27 cellular contexts compared by ENCODE assay signal in the genomic region with DNA sequence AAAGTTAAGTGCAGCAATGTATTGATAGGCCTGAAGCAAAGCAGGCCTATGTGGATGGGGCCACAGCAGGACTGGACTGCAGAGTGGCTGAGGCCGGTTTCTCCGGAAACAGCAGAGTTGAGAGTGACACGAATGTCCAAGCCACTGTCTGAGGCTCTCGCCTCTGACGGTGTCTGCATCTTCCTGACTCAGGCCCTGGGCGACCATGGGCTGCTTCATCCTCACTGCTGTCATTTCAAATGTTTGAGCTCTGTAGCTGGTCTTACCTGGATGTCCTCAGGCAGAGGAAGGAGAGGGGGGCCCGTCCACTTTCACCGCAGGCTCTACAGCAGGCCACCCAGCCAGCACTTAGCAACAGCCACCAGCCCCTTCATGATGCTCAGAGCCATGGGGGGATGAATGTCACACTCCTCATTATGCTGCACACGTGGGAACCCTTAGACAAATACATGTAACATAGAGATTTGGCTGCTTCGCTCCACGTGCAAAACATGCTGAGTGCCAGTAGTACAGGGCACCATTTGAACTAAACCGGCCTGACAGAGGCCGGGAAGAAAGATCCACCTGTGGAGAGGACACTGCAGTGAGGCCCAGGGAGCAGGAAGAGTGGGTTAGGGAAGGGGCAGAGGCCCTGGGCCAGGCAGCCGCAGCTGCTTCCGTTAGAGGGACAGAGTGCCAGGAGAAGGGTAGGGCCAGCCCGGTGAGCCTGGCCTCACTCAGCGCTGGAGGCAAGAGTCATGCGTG. TPM values are rescaled to one million over a fixed set of nuclear protein-coding genes. Genes with fewer than 3 reads are reported as not detected.
"Had no signal": no experiment of that assay in that cellular context is flagged by ENCODE, and none has a peak within 500 bp of the region (broad histone marks: within the 10 kb centered on the region; RNA-seq: fewer than 3 reads in every experiment).

No MANE protein-coding gene starts in this region.

- ATAC-seq: activated CD8-positive, alpha-beta T cell treated with anti-CD3 and anti-CD28 coated beads, Interleukin-2, amount 10 ng/mL, durations not matched to agents 7 days and 5 days; left ventricle myocardium superior; pancreas; psoas muscle; SK-N-SH treated with all-trans-retinoic acid at 6 μM for 48 hours; T-cell had no signal

- H3K27ac Mint-ChIP-seq: activated CD8-positive, alpha-beta T cell treated with anti-CD3 and anti-CD28 coated beads, Interleukin-2, amount 10 ng/mL, durations not matched to agents 7 days and 5 days; activated naive CD4-positive, alpha-beta T cell treated with anti-CD3 and anti-CD28 coated beads, Interleukin-2, amount 50 U/mL, for 24 hours; memory B cell; naive thymus-derived CD4-positive, alpha-beta T cell; stimulated activated memory B cell treated with anti-CD40 and anti-IgM and Interleukin-4, amounts not matched to agents 10 μg/mL and 1 μg/mL and 100 μg/mL, for 72 hours; T-cell; T-helper 2 cell treated with Interferon-gamma antibody and Interleukin-4, amounts not matched to agents 5 μg/mL and 100 μg/mL, for 36 hours had no signal

- H3K36me3 ChIP-seq: esophagus muscularis mucosa, pancreas, WERI-Rb-1 had no signal

- DNase-seq: activated CD4-positive, alpha-beta T cell treated with anti-CD3 and anti-CD28 coated beads for 1 hour; activated CD4-positive, alpha-beta T cell treated with anti-CD3 and anti-CD28 coated beads, Interleukin-2, amount 50 U/mL, for 1 hour; activated CD8-positive, alpha-beta T cell treated with anti-CD3 and anti-CD28 coated beads, Interleukin-2, amount 10 ng/mL, durations not matched to agents 7 days and 5 days; activated gamma-delta T cell treated with Interleukin-2 at 50 U/mL for 16 hours; caudate nucleus; glutamatergic neuron; hippocampal formation; left ventricle myocardium superior; naive thymus-derived CD4-positive, alpha-beta T cell; psoas muscle; right cardiac atrium; stimulated activated CD4-positive, alpha-beta T cell treated with anti-CD3 and anti-CD28 coated beads, Interleukin-1b, Interleukin-23, amount 100 ng/mL, for 48 hours; T-cell; testis; trophoblast cell; WERI-Rb-1 had no signal

- H3K9me3 ChIP-seq: esophagus muscularis mucosa, pancreas, psoas muscle, testis had no signal

- H3K4me1 Mint-ChIP-seq: activated naive CD4-positive, alpha-beta T cell treated with anti-CD3 and anti-CD28 coated beads, Interleukin-2, amount 50 U/mL, for 24 hours; memory B cell; stimulated activated memory B cell treated with anti-CD40 and anti-IgM and Interleukin-4, amounts not matched to agents 10 μg/mL and 1 μg/mL and 100 μg/mL, for 72 hours; T-cell had no signal

- H3K9me3 Mint-ChIP-seq: activated naive CD4-positive, alpha-beta T cell treated with anti-CD3 and anti-CD28 coated beads, Interleukin-2, amount 50 U/mL, for 24 hours; T-cell; T-helper 2 cell treated with Interferon-gamma antibody and Interleukin-4, amounts not matched to agents 5 μg/mL and 100 μg/mL, for 36 hours had no signal

- H3K27me3 Mint-ChIP-seq: brain had no signal

- H3K4me1 ChIP-seq: esophagus muscularis mucosa, pancreas, psoas muscle, testis had no signal

- H3K27me3 ChIP-seq: esophagus muscularis mucosa, pancreas, testis had no signal

- FAIRE-seq: colon, frontal cortex, pancreas, TTC549 had no signal

- H3K27ac ChIP-seq: esophagus muscularis mucosa, pancreas, psoas muscle, testis, WERI-Rb-1 had no signal

- H3K4me3 Mint-ChIP-seq: activated CD8-positive, alpha-beta T cell treated with anti-CD3 and anti-CD28 coated beads, Interleukin-2, amount 10 ng/mL, durations not matched to agents 7 days and 5 days; activated naive CD4-positive, alpha-beta T cell treated with anti-CD3 and anti-CD28 coated beads, Interleukin-2, amount 50 U/mL, for 24 hours; brain; memory B cell; naive thymus-derived CD4-positive, alpha-beta T cell; stimulated activated memory B cell treated with anti-CD40 and anti-IgM and Interleukin-4, amounts not matched to agents 10 μg/mL and 1 μg/mL and 100 μg/mL, for 72 hours; T-cell; T-helper 2 cell treated with Interferon-gamma antibody and Interleukin-4, amounts not matched to agents 5 μg/mL and 100 μg/mL, for 36 hours had no signal

- H3K4me3 ChIP-seq: esophagus muscularis mucosa, pancreas, psoas muscle, testis had no signal

- H3K36me3 Mint-ChIP-seq: activated naive CD4-positive, alpha-beta T cell treated with anti-CD3 and anti-CD28 coated beads, Interleukin-2, amount 50 U/mL, for 24 hours; brain; memory B cell; naive thymus-derived CD4-positive, alpha-beta T cell; stimulated activated memory B cell treated with anti-CD40 and anti-IgM and Interleukin-4, amounts not matched to agents 10 μg/mL and 1 μg/mL and 100 μg/mL, for 72 hours; T-cell had no signal

RNA-seq across cellular contexts. Expression of gene NXNL2, which starts 31.7 kb away (rescaled TPM):
- total RNA-seq: activated CD8-positive, alpha-beta T cell treated with anti-CD3 and anti-CD28 coated beads, Interleukin-2, amount 10 ng/mL, durations not matched to agents 7 days and 5 days; left ventricle myocardium superior; naive thymus-derived CD4-positive, alpha-beta T cell; psoas muscle; T-cell had no signal
- polyA plus RNA-seq: naive thymus-derived CD4-positive, alpha-beta T cell had no signal
